12 cellular contexts compared by ENCODE assay signal in genomic region chr9:7121055-7121454, GRCh38.
DNase-seq lines count a peak whose midpoint lies in the region; ATAC-seq, FAIRE-seq and TF ChIP-seq lines count a peak whose summit lies in the region.
"Had no signal": no experiment of that assay in that cellular context is flagged by ENCODE, and none has a peak within 500 bp of the region (broad histone marks: within the 10 kb centered on the region; RNA-seq: fewer than 3 reads in every experiment).

No MANE protein-coding gene starts in this region.

- POLR2A ChIA-PET in A673 (lab: Charles Lee; ENCODE audit: low non-redundant PET), result no interaction called here

- H3K9me3 Mint-ChIP-seq in CD4-positive, CD25-positive, alpha-beta regulatory T cell, result no peaks in the 10 kb centered on the region
- H3K9me3 Mint-ChIP-seq in astrocyte (ENCODE audit: unreplicated experiment), result no peaks in the 10 kb centered on the region

- H3K4me2 ChIP-seq in astrocyte (ENCODE audit: low read length), result no peak overlapping the region

- no peaks in the 10 kb centered on the region for H3K4me1 ChIP-seq in CD4-positive, CD25-positive, alpha-beta regulatory T cell (ENCODE audit: control insufficient read depth, insufficient read depth, low read length, poor library complexity, severe bottlenecking)
- no peaks in the 10 kb centered on the region for H3K4me1 ChIP-seq in astrocyte (ENCODE audit: insufficient read depth, low read length)
- H3K4me1 ChIP-seq in right cardiac atrium (ENCODE audit: control insufficient read depth, insufficient read depth, low read length), result no peaks in the 10 kb centered on the region
- no peaks in the 10 kb centered on the region for H3K4me1 ChIP-seq in A673 (ENCODE audit: insufficient read depth, low read length, poor library complexity, severe bottlenecking)

- H3K27me3 ChIP-seq in CD4-positive, CD25-positive, alpha-beta regulatory T cell (ENCODE audit: control insufficient read depth, insufficient read depth, low read length), result no peaks in the 10 kb centered on the region
- H3K27me3 ChIP-seq in astrocyte (ENCODE audit: insufficient read depth, low read length) (no peaks in the 10 kb centered on the region), right cardiac atrium (ENCODE audit: control insufficient read depth, insufficient read depth) (no peaks in the 10 kb centered on the region), A673 (replicated peaks; ENCODE audit: insufficient read depth, low read depth, low read length, poor library complexity) (no peaks in the 10 kb centered on the region)
- H3K27me3 ChIP-seq: BLaER1 treated with 17β-estradiol and CSF1 and Interleukin-3, amounts not matched to agents 10 nM and 100 nM had no signal

- CTCF ChIA-PET in A673 (lab: Charles Lee), result no interaction called here

- peak overlapping the region in 1 of 4 donors; percentile 1 for H3K4me3 Mint-ChIP-seq in CD4-positive, CD25-positive, alpha-beta regulatory T cell
- no peak overlapping the region for H3K4me3 Mint-ChIP-seq in astrocyte (ENCODE audit: unreplicated experiment)

- no peaks in the 10 kb centered on the region for H3K79me2 ChIP-seq in astrocyte (ENCODE audit: insufficient read depth, low read length)

- no peak for TF ChIP-seq CTCF in astrocyte (IDR thresholded peaks at IDR 0.05; ENCODE audit: insufficient read depth, low read depth, low read length)
- TF ChIP-seq CTCF in A673 (conservative IDR thresholded peaks at IDR 0.05; ENCODE audit: low read depth, low read length), result no peak

- H2AFZ ChIP-seq in astrocyte (ENCODE audit: low read depth, low read length), result no peak overlapping the region

- intact Hi-C loops in right cardiac atrium (cut with DNase I), result no loop called here
- intact Hi-C loops in A673 (cut with micrococcal nuclease; ENCODE audit: unreplicated experiment), result no loop called here

- H3K36me3 Mint-ChIP-seq in CD4-positive, CD25-positive, alpha-beta regulatory T cell, result peaks cover 38% of the 10 kb centered on the region
- H3K36me3 Mint-ChIP-seq in astrocyte (ENCODE audit: low read depth, unreplicated experiment), result peaks cover 2% of the 10 kb centered on the region

- no peaks in the 10 kb centered on the region for H3K9me3 ChIP-seq in CD4-positive, CD25-positive, alpha-beta regulatory T cell (ENCODE audit: control insufficient read depth in 2 of 2, low read length in 2 of 2)
- H3K9me3 ChIP-seq in astrocyte (ENCODE audit: insufficient read depth, low read depth, low read length), result no peaks in the 10 kb centered on the region
- no peaks in the 10 kb centered on the region for H3K9me3 ChIP-seq in right cardiac atrium (ENCODE audit: control insufficient read depth, low read length)
- H3K9me3 ChIP-seq in A673 (ENCODE audit: low read depth, low read length, poor library complexity, severe bottlenecking), result no peaks in the 10 kb centered on the region
- H3K9me3 ChIP-seq: BLaER1 treated with 17β-estradiol and CSF1 and Interleukin-3, amounts not matched to agents 10 nM and 100 nM had no signal

- no TSS peak for BruUV-seq in A673 (replicated peaks; lab: Mats Ljungman, UMichigan)

- no peak for DNase-seq in CD4-positive, CD25-positive, alpha-beta regulatory T cell
- DNase-seq in GM19239 (ENCODE audit: insufficient read length, low spot score) (no peak), astrocyte (ENCODE audit: low read depth) (peak; percentile 17), D341Med (ENCODE audit: low spot score) (no peak), right cardiac atrium (no peak), A673 (ENCODE audit: low spot score) (no peak)
- no peak for DNase-seq in stimulated activated CD4-positive, alpha-beta T cell treated with anti-CD3 and anti-CD28 coated beads, Interleukin-4, amount 100 ng/mL, for 24 hours
- DNase-seq: glutamatergic neuron, H7, occipital lobe had no signal

- H3K27me3 Mint-ChIP-seq in CD4-positive, CD25-positive, alpha-beta regulatory T cell, result no peaks in the 10 kb centered on the region
- no peaks in the 10 kb centered on the region for H3K27me3 Mint-ChIP-seq in astrocyte (ENCODE audit: low read depth, unreplicated experiment)

- no peak overlapping the region for H3K4me3 ChIP-seq in CD4-positive, CD25-positive, alpha-beta regulatory T cell (ENCODE audit: low read depth, low read length)
- H3K4me3 ChIP-seq in astrocyte (ENCODE audit: insufficient read depth, low read depth, low read length) (no peak overlapping the region), right cardiac atrium (ENCODE audit: low read length) (no peak overlapping the region), A673 (ENCODE audit: low read depth, low read length, poor library complexity, severe bottlenecking) (no peak overlapping the region)
- H3K4me3 ChIP-seq: BLaER1 treated with 17β-estradiol and CSF1 and Interleukin-3, amounts not matched to agents 10 nM and 100 nM had no signal

- no peaks in the 10 kb centered on the region for H4K20me1 ChIP-seq in astrocyte (ENCODE audit: insufficient read depth, low read length)
- H4K20me1 ChIP-seq: BLaER1 treated with 17β-estradiol and CSF1 and Interleukin-3, amounts not matched to agents 10 nM and 100 nM had no signal

- FAIRE-seq in GM19239 (lab: Jason Lieb, UNC) (peak; percentile 33), astrocyte (lab: Jason Lieb, UNC) (no peak)

- no peak overlapping the region for H3K27ac ChIP-seq in CD4-positive, CD25-positive, alpha-beta regulatory T cell (ENCODE audit: insufficient read depth, low read length, poor library complexity, severe bottlenecking)
- H3K27ac ChIP-seq in astrocyte (ENCODE audit: low read depth, low read length), result no peak overlapping the region
- H3K27ac ChIP-seq in right cardiac atrium (ENCODE audit: low read length), result no peak overlapping the region
- no peak overlapping the region for H3K27ac ChIP-seq in A673 (ENCODE audit: low read depth, low read length, poor library complexity, severe bottlenecking)
- H3K27ac ChIP-seq: BLaER1 treated with 17β-estradiol and CSF1 and Interleukin-3, amounts not matched to agents 10 nM and 100 nM had no signal

- H3K4me1 Mint-ChIP-seq in CD4-positive, CD25-positive, alpha-beta regulatory T cell, result peaks cover 0 to 25% (median 18%) of the 10 kb centered on the region in 4 donors
- peaks cover 3% of the 10 kb centered on the region for H3K4me1 Mint-ChIP-seq in astrocyte (ENCODE audit: low read depth, unreplicated experiment)

- no peak for ATAC-seq in CD4-positive, CD25-positive, alpha-beta regulatory T cell (ENCODE audit: low read depth in 2 of 2)
- ATAC-seq in HG03135 (IDR thresholded peaks at IDR 0.05; ENCODE audit: unreplicated experiment) (peak; percentile 49), right cardiac atrium (no peak)

- H3K27ac Mint-ChIP-seq in CD4-positive, CD25-positive, alpha-beta regulatory T cell, result peak overlapping the region in 2 of 3 donors; percentile 38 to 50
- H3K27ac Mint-ChIP-seq in astrocyte (ENCODE audit: unreplicated experiment), result no peak overlapping the region

- H3K36me3 ChIP-seq in CD4-positive, CD25-positive, alpha-beta regulatory T cell (ENCODE audit: control insufficient read depth, insufficient read depth, low read length), result peaks cover 17% of the 10 kb centered on the region
- H3K36me3 ChIP-seq in astrocyte (ENCODE audit: insufficient read depth, low read length), result no peaks in the 10 kb centered on the region
- no peaks in the 10 kb centered on the region for H3K36me3 ChIP-seq in A673 (ENCODE audit: insufficient read depth, low read length, poor library complexity, severe bottlenecking)

- no peak overlapping the region for H3K9ac ChIP-seq in astrocyte (ENCODE audit: low read length)
- H3K9ac ChIP-seq: BLaER1 treated with 17β-estradiol and CSF1 and Interleukin-3, amounts not matched to agents 10 nM and 100 nM had no signal

- WGBS in right cardiac atrium, result 83% methylated on average over 2 of the region's 2 CpGs
